Comparison of ENCODE assay signal across 13 cellular contexts in the genomic region with DNA sequence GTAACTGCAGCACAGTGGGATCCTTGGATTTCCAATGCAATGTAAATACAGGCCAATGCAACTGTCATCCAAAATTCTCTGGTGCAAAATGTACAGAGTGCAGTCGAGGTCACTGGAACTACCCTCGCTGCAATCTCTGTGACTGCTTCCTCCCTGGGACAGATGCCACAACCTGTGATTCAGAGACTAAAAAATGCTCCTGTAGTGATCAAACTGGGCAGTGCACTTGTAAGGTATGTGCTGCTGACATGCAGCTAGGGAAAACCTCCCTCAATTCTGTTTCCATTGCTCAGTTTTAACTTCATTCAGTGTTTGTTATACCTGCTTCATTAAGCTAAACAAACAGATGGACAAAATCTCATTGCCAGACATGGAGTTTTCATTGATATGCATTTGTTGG.
A peak's percentile ranks its signal among the peaks of the same experiment; 100 is the strongest.
DNase-seq lines count a peak whose midpoint lies in the region; ATAC-seq, FAIRE-seq and TF ChIP-seq lines count a peak whose summit lies in the region.
"Had no signal": no experiment of that assay in that cellular context is flagged by ENCODE, and none has a peak within 500 bp of the region (broad histone marks: within the 10 kb centered on the region; RNA-seq: fewer than 3 reads in every experiment).

No MANE protein-coding gene starts in this region.

- H3K14ac ChIP-seq in H1 (ENCODE audit: insufficient read length): no peak overlapping the region
- no peak overlapping the region for H3K14ac ChIP-seq in mesenchymal stem cell (ENCODE audit: low read length in 2 of 2)

- H3K27ac ChIP-seq in H1 (ENCODE audit: low read depth, low read length): no peak overlapping the region; the same call in 1 of the 2 replicates
- H3K27ac ChIP-seq in mesenchymal stem cell (ENCODE audit: low read length, poor library complexity, severe bottlenecking): no peak overlapping the region
- no peak overlapping the region for H3K27ac ChIP-seq in suprapubic skin

- TF ChIP-seq POLR2A in H1 (IDR thresholded peaks at IDR 0.05; ENCODE audit: control extremely low read depth in 1 of 2, low read depth in 2 of 2, low read length in 2 of 2): no peak
- TF ChIP-seq POLR2A in suprapubic skin (IDR thresholded peaks at IDR 0.05): no peak

- H3K4me3 ChIP-seq in H1 (ENCODE audit: extremely low read depth in 1 of 4, insufficient read depth in 2 of 4, low read depth in 3 of 4, low read length in 4 of 4): no peak overlapping the region
- H3K4me3 ChIP-seq in mesenchymal stem cell (ENCODE audit: insufficient read depth in 1 of 2, low read depth in 1 of 2, low read length in 2 of 2): no peak overlapping the region
- H3K4me3 ChIP-seq in suprapubic skin: no peak overlapping the region

- no peak overlapping the region for H3K23ac ChIP-seq in H1 (ENCODE audit: insufficient read length)
- no peak overlapping the region for H3K23ac ChIP-seq in mesenchymal stem cell (ENCODE audit: low read length in 2 of 2)

- no peak overlapping the region for H3K56ac ChIP-seq in H1 (replicated peaks; ENCODE audit: insufficient read length, low read depth, low read length)

- H2AK5ac ChIP-seq in H1 (ENCODE audit: low read depth, low read length) (no peak overlapping the region), mesenchymal stem cell (ENCODE audit: low read length, severe bottlenecking) (no peak overlapping the region)

- H3K4me2 ChIP-seq in H1 (ENCODE audit: insufficient read depth in 1 of 2, low read depth in 2 of 2, low read length in 2 of 2): no peak overlapping the region
- H3K4me2 ChIP-seq in mesenchymal stem cell (ENCODE audit: low read length, poor library complexity, severe bottlenecking): no peak overlapping the region

- H3K4me1 ChIP-seq in H1 (replicated peaks in 1 of 4; ENCODE audit: control insufficient read depth in 3 of 4, insufficient read depth in 4 of 4, low read length in 3 of 4) (peaks cover 0 to 8% (median 3%) of the 10 kb centered on the region in 4 experiments; a peak in 3 of 7 replicates), mesenchymal stem cell (ENCODE audit: control insufficient read depth, insufficient read depth, low read depth, low read length) (no peaks in the 10 kb centered on the region), suprapubic skin (no peaks in the 10 kb centered on the region)

- H3K27me3 ChIP-seq in H1 (replicated peaks in 1 of 4; ENCODE audit: control insufficient read depth in 3 of 4, extremely low read depth in 1 of 4, insufficient read depth in 3 of 4, low read length in 3 of 4) (no peaks in the 10 kb centered on the region; a peak in 1 of 7 replicates), mesenchymal stem cell (ENCODE audit: control insufficient read depth in 1 of 2, insufficient read depth in 1 of 2, low read length in 2 of 2) (no peaks in the 10 kb centered on the region), suprapubic skin (no peaks in the 10 kb centered on the region)

- H3K9ac ChIP-seq in H1 (replicated peaks in 1 of 4; ENCODE audit: extremely low read depth in 1 of 4, low read depth in 3 of 4, low read length in 3 of 4): no peak overlapping the region
- no peak overlapping the region for H3K9ac ChIP-seq in mesenchymal stem cell (ENCODE audit: low read length)

- H3K27me3 Mint-ChIP-seq in endothelial cell (ENCODE audit: unreplicated experiment): peaks cover 2% of the 10 kb centered on the region
- H3K27me3 Mint-ChIP-seq: activated B cell treated with CpG ODN at 0.5 μM for 24 hours; activated T-helper 17 cell treated with anti-CD3 and anti-CD28 coated beads, Interleukin-2, amount 50 U/mL, for 72 hours; dendritic cell treated with granulocyte-macrophage colony-stimulating factor and Interleukin-4, amounts not matched to agents 40 ng/mL and 50 ng/mL, for 4 days had no signal

- ATAC-seq in GM21367 (IDR thresholded peaks at IDR 0.05; ENCODE audit: unreplicated experiment): no peak
- ATAC-seq: activated T-helper 17 cell treated with anti-CD3 and anti-CD28 coated beads, Interleukin-2, amount 50 U/mL, for 72 hours had no signal

- no peaks in the 10 kb centered on the region for H3K36me3 Mint-ChIP-seq in endothelial cell (ENCODE audit: low read depth, unreplicated experiment)

- no peak overlapping the region for H4K5ac ChIP-seq in H1 (ENCODE audit: insufficient read length, low read depth, low read length)

- H3K79me1 ChIP-seq in H1 (ENCODE audit: low read depth, low read length) (no peaks in the 10 kb centered on the region), mesenchymal stem cell (replicated peaks; ENCODE audit: low read length, poor library complexity, severe bottlenecking) (no peaks in the 10 kb centered on the region)

- TF ChIP-seq RAD21 in H1 (IDR thresholded peaks at IDR 0.05 in 1 of 2, conservative IDR thresholded peaks at IDR 0.05 in 1 of 2; ENCODE audit: low read depth in 2 of 2, low read length in 2 of 2): no peak

- POLR2A ChIA-PET in H1 (lab: Charles Lee; ENCODE audit: partially characterized antibody): no interaction called here

- no peaks in the 10 kb centered on the region for H3K79me2 ChIP-seq in H1 (ENCODE audit: control insufficient read depth in 1 of 2, insufficient read depth in 2 of 2, low read length in 2 of 2)

- H3K23me2 ChIP-seq in H1 (ENCODE audit: low read depth, low read length): no peaks in the 10 kb centered on the region

- no peak for FAIRE-seq in H1 (lab: Jason Lieb, UNC)

- H3K4ac ChIP-seq in H1 (replicated peaks; ENCODE audit: insufficient read length, low read depth, low read length) (no peak overlapping the region), mesenchymal stem cell (ENCODE audit: low read depth in 1 of 2, low read length in 2 of 2) (no peak overlapping the region)

- TF ChIP-seq CTCF in H1 (IDR thresholded peaks at IDR 0.05; ENCODE audit: control extremely low read depth in 1 of 3, insufficient read depth in 1 of 3, low read depth in 1 of 3, low read length in 3 of 3): no peak
- TF ChIP-seq CTCF in endothelial cell (IDR thresholded peaks at IDR 0.05; ENCODE audit: unreplicated experiment): no peak
- no peak for TF ChIP-seq CTCF in suprapubic skin (IDR thresholded peaks at IDR 0.05)

- H2BK12ac ChIP-seq in H1 (ENCODE audit: low read depth, low read length) (no peak overlapping the region), mesenchymal stem cell (ENCODE audit: low read length in 2 of 2) (no peak overlapping the region)

- no peak overlapping the region for H2BK5ac ChIP-seq in H1 (ENCODE audit: low read depth, low read length)
- no peak overlapping the region for H2BK5ac ChIP-seq in mesenchymal stem cell (ENCODE audit: low read depth, low read length, poor library complexity, severe bottlenecking)

- no peak overlapping the region for H2BK15ac ChIP-seq in H1 (ENCODE audit: low read length)
- H2BK15ac ChIP-seq in mesenchymal stem cell (ENCODE audit: low read depth, poor library complexity, severe bottlenecking): no peak overlapping the region

- CTCF ChIA-PET in H1 (lab: Charles Lee; ENCODE audit: partially characterized antibody): interaction anchor here (0.8 to 1.7 kb wide), 2 partner anchors 11 to 30 kb away, joined by 3 to 4 read pairs; no protein-coding TSS in a partner anchor

- no peak overlapping the region for H4K8ac ChIP-seq in H1 (ENCODE audit: extremely low read depth, insufficient read depth, low read length)
- no peak overlapping the region for H4K8ac ChIP-seq in mesenchymal stem cell (ENCODE audit: low read length)

- peaks cover 2% of the 10 kb centered on the region for H3K4me1 Mint-ChIP-seq in endothelial cell (ENCODE audit: unreplicated experiment)
- H3K4me1 Mint-ChIP-seq: activated B cell treated with CpG ODN at 0.5 μM for 24 hours had no signal

- no peak overlapping the region for H2BK20ac ChIP-seq in H1 (ENCODE audit: low read length)

- TF ChIP-seq EP300 in H1 (IDR thresholded peaks at IDR 0.05; ENCODE audit: borderline replicate concordance in 1 of 2, low read depth in 2 of 2, low read length in 2 of 2) (no peak), suprapubic skin (IDR thresholded peaks at IDR 0.05) (no peak)

- H3K9me3 ChIP-seq in H1 (ENCODE audit: insufficient read depth in 2 of 2, low read depth in 1 of 2, low read length in 1 of 2) (no peaks in the 10 kb centered on the region), mesenchymal stem cell (ENCODE audit: control insufficient read depth, low read length) (no peaks in the 10 kb centered on the region), suprapubic skin (no peaks in the 10 kb centered on the region)

- H2AFZ ChIP-seq in H1 (ENCODE audit: low read length): peak overlapping the region; percentile 56; the same call in 1 of the 2 replicates
- H2AFZ ChIP-seq in mesenchymal stem cell (ENCODE audit: low read depth, low read length): no peak overlapping the region

- DNase-seq in Daoy (ENCODE audit: low read depth) (peak; percentile 35), LoVo (ENCODE audit: low spot score) (peak; percentile 19), H1 (ENCODE audit: low read depth in 1 of 2, low spot score in 2 of 2) (no peak), mesenchymal stem cell (peak; percentile 14), endothelial cell (ENCODE audit: low spot score) (no peak), suprapubic skin (ENCODE audit: low spot score in 2 of 2) (no peak), KG1 (lab: John Stamatoyannopoulos, UW) (no peak)
- DNase-seq: activated B cell treated with CpG ODN at 0.5 μM for 24 hours; SHP77; stimulated activated CD4-positive, alpha-beta T cell treated with anti-CD3 and anti-CD28 coated beads, Interleukin-4, amount 100 ng/mL, for 24 hours had no signal

- H3K36me3 ChIP-seq in H1 (ENCODE audit: control insufficient read depth in 2 of 4, insufficient read depth in 4 of 4, low read length in 3 of 4): no peaks in the 10 kb centered on the region
- H3K36me3 ChIP-seq in mesenchymal stem cell (ENCODE audit: control insufficient read depth in 1 of 2, insufficient read depth in 2 of 2, low read depth in 1 of 2, low read length in 2 of 2): peaks cover 0 to 26% of the 10 kb centered on the region in 2 experiments
- no peaks in the 10 kb centered on the region for H3K36me3 ChIP-seq in suprapubic skin

- H2BK120ac ChIP-seq in H1 (replicated peaks; ENCODE audit: low read depth, low read length) (no peak overlapping the region), mesenchymal stem cell (ENCODE audit: low read depth, low read length) (no peak overlapping the region)

- H4K20me1 ChIP-seq in H1 (replicated peaks in 1 of 2; ENCODE audit: control insufficient read depth in 1 of 2, insufficient read depth in 2 of 2, low read length in 2 of 2): no peaks in the 10 kb centered on the region

- H3K18ac ChIP-seq in H1 (ENCODE audit: extremely low read depth, low read length) (no peak overlapping the region), mesenchymal stem cell (ENCODE audit: low read depth in 1 of 2, low read length in 2 of 2) (no peak overlapping the region)

- no peak overlapping the region for H3K4me3 Mint-ChIP-seq in endothelial cell (ENCODE audit: unreplicated experiment)
- H3K4me3 Mint-ChIP-seq: activated B cell treated with CpG ODN at 0.5 μM for 24 hours; activated T-helper 17 cell treated with anti-CD3 and anti-CD28 coated beads, Interleukin-2, amount 50 U/mL, for 72 hours; dendritic cell treated with granulocyte-macrophage colony-stimulating factor and Interleukin-4, amounts not matched to agents 40 ng/mL and 50 ng/mL, for 4 days had no signal

- WGBS in H1 (ENCODE audit: extremely low coverage in 1 of 2, insufficient coverage in 1 of 2, insufficient read length in 1 of 2, insufficient replicate concordance in 2 of 2, low coverage in 1 of 2, low lambda C conversion rate in 2 of 2, missing lambda C conversion rate in 1 of 2), 2 experiments: 88% methylated on average over 2 of the region's 2 CpGs; no CpG with 5 or more reads in 1 of the 2 experiments
- 55% methylated on average over 2 of the region's 2 CpGs for WGBS in mesenchymal stem cell
- WGBS in suprapubic skin: 33% methylated on average over 2 of the region's 2 CpGs

- no peak overlapping the region for H4K91ac ChIP-seq in H1 (replicated peaks; ENCODE audit: insufficient read length, low read length)
- H4K91ac ChIP-seq in mesenchymal stem cell (ENCODE audit: low read length): no peak overlapping the region

- H3K9me3 Mint-ChIP-seq in endothelial cell (ENCODE audit: unreplicated experiment): no peaks in the 10 kb centered on the region
- H3K9me3 Mint-ChIP-seq: activated B cell treated with CpG ODN at 0.5 μM for 24 hours; activated T-helper 17 cell treated with anti-CD3 and anti-CD28 coated beads, Interleukin-2, amount 50 U/mL, for 72 hours; dendritic cell treated with granulocyte-macrophage colony-stimulating factor and Interleukin-4, amounts not matched to agents 40 ng/mL and 50 ng/mL, for 4 days had no signal

- no peak overlapping the region for H3K27ac Mint-ChIP-seq in endothelial cell (ENCODE audit: unreplicated experiment)
- H3K27ac Mint-ChIP-seq: activated B cell treated with CpG ODN at 0.5 μM for 24 hours; activated T-helper 17 cell treated with anti-CD3 and anti-CD28 coated beads, Interleukin-2, amount 50 U/mL, for 72 hours; dendritic cell treated with granulocyte-macrophage colony-stimulating factor and Interleukin-4, amounts not matched to agents 40 ng/mL and 50 ng/mL, for 4 days had no signal

Comparison
In these comparisons a context has a peak if more than half of its experiments do, and no peak if none do; other contexts are left out.
1. DNase-seq: peak in Daoy (single experiment), LoVo (single experiment) and mesenchymal stem cell (single experiment); none in H1 (0 of 2), endothelial cell (single experiment), suprapubic skin (0 of 2) and KG1 (single experiment).